In genomic region chr15:40357723-40358491, GRCh38 we compare ENCODE assay signal across 1 cellular context.
A peak's percentile ranks its signal among the peaks of the same experiment; 100 is the strongest.
TF ChIP-seq lines count a peak whose summit lies in the region.

TSS of gene DISP2 (plus strand) at chr15:40358219. CDS start at chr15:40358322, 103 bp downstream.

TF ChIP-seq in K562, 482 proteins besides CTCF, POLR2A, EP300 and RAD21 (continued from another document):
- TF ChIP-seq CHD7 (IDR thresholded peaks at IDR 0.05; ENCODE audit: low read depth, low read length) (no peak), PYGO2 (tag; IDR thresholded peaks at IDR 0.05) (no peak), SIN3A (IDR thresholded peaks at IDR 0.05; ENCODE audit: borderline replicate concordance in 2 of 2, control insufficient read depth in 1 of 2, low read depth in 2 of 2, low read length in 2 of 2) (peak; percentile 74 to 99; a peak in 3 of 4 replicates), HDAC8 (tag; IDR thresholded peaks at IDR 0.05) (0 out of 2 replicates have a peak, but pooled peaks have one; percentile 21), ZNF518B (CRISPR knock-in tag; IDR thresholded peaks at IDR 0.05) (no peak), ATF1 (CRISPR knock-in tag; IDR thresholded peaks at IDR 0.05) (no peak; the same call in 1 of the 2 replicates), ATF1 (tag; IDR thresholded peaks at IDR 0.05) (no peak), CREB3L1 (IDR thresholded peaks at IDR 0.05; ENCODE audit: borderline replicate concordance, low read depth) (no peak), MXI1 (IDR thresholded peaks at IDR 0.05; ENCODE audit: low read depth, low read length) (peak; percentile 64; the same call in 1 of the 2 replicates), ZBTB1 (CRISPR knock-in tag; IDR thresholded peaks at IDR 0.05; ENCODE audit: borderline replicate concordance, low read depth) (peak; percentile 90), ZNF785 (CRISPR knock-in tag; IDR thresholded peaks at IDR 0.05) (no peak), ZNF347 (CRISPR knock-in tag; IDR thresholded peaks at IDR 0.05; ENCODE audit: low read depth) (no peak), L3MBTL2 (IDR thresholded peaks at IDR 0.05) (peak; percentile 75), TBP (optimal IDR thresholded peaks at IDR 0.05; ENCODE audit: low read depth, low read length) (peak; percentile 33), SMAD4 (CRISPR knock-in tag; conservative IDR thresholded peaks at IDR 0.05) (peak; percentile 85), THAP12 (CRISPR knock-in tag; IDR thresholded peaks at IDR 0.05) (peak; percentile 8; the same call in 1 of the 2 replicates), E2F1 (CRISPR knock-in tag; IDR thresholded peaks at IDR 0.05) (no peak), ZNF444 (CRISPR knock-in tag; IDR thresholded peaks at IDR 0.05) (no peak), ZBTB2 (IDR thresholded peaks at IDR 0.05) (0 out of 2 replicates have a peak, but pooled peaks have one; percentile 29), CTBP1 (IDR thresholded peaks at IDR 0.05; ENCODE audit: borderline replicate concordance) (peak; percentile 87), EHMT2 (IDR thresholded peaks at IDR 0.05) (peak; percentile 76; the same call in 1 of the 2 replicates), HDAC1 (IDR thresholded peaks at IDR 0.05) (peak in 1 of 2 experiments; percentile 85; a peak in 2 of 4 replicates), ZNF639 (CRISPR knock-in tag; conservative IDR thresholded peaks at IDR 0.05 in 1 of 2, IDR thresholded peaks at IDR 0.05 in 1 of 2) (peak in 1 of 2 experiments; percentile 59; a peak in 1 of 4 replicates), E2F3 (CRISPR knock-in tag; IDR thresholded peaks at IDR 0.05) (no peak), PRMT5 (CRISPR knock-in tag; IDR thresholded peaks at IDR 0.05) (0 out of 2 replicates have a peak, but pooled peaks have one; percentile 53), VEZF1 (CRISPR knock-in tag; IDR thresholded peaks at IDR 0.05) (peak; percentile 29; the same call in 1 of the 2 replicates), ZNF780A (CRISPR knock-in tag; IDR thresholded peaks at IDR 0.05) (no peak)
